Comparison of ENCODE assay signal across 7 cellular contexts in genomic region chr11:79102821-79103220, GRCh38.
"Had no signal": no experiment of that assay in that cellular context is flagged by ENCODE, and none has a peak within 500 bp of the region (broad histone marks: within the 10 kb centered on the region; RNA-seq: fewer than 3 reads in every experiment).

No MANE protein-coding gene starts in this region.

- H3K9me3 Mint-ChIP-seq: H9 had no signal

- H3K4me3 ChIP-seq: GM23248, K562 had no signal

- DNase-seq: GM23248, GOT3, H9, HCEC 1CT, IMR-90, KG1 had no signal

- H3K27ac Mint-ChIP-seq: H9 had no signal

- H3K4me3 Mint-ChIP-seq: H9 had no signal
